In genomic region chr1:151368000-151368744, GRCh38 we compare ENCODE assay signal across 31 cellular contexts. TPM values are rescaled to one million over a fixed set of nuclear protein-coding genes. Genes with fewer than 3 reads are reported as not detected.
DNase-seq lines count a peak whose midpoint lies in the region; ATAC-seq, FAIRE-seq and TF ChIP-seq lines count a peak whose summit lies in the region.
"Had no signal": no experiment of that assay in that cellular context is flagged by ENCODE, and none has a peak within 500 bp of the region (broad histone marks: within the 10 kb centered on the region; RNA-seq: fewer than 3 reads in every experiment).

No MANE protein-coding gene starts in this region.

- H3K9me3 ChIP-seq in left ventricle myocardium inferior (replicated peaks) (no peaks in the 10 kb centered on the region), pancreas (no peaks in the 10 kb centered on the region)
- H3K9me3 ChIP-seq: ascending aorta, left lung, prostate gland had no signal

- intact Hi-C loops in left ventricle myocardium inferior (cut with micrococcal nuclease): no loop called here
- intact Hi-C loops in pancreas (cut with DNase I): no loop called here

- H3K27me3 ChIP-seq in left ventricle myocardium inferior (ENCODE audit: low read depth): no peaks in the 10 kb centered on the region
- no peaks in the 10 kb centered on the region for H3K27me3 ChIP-seq in pancreas
- H3K27me3 ChIP-seq: ascending aorta, BLaER1, left lung had no signal

- ATAC-seq in pancreas: no peak
- no peak for ATAC-seq in HG03280 (IDR thresholded peaks at IDR 0.05; ENCODE audit: unreplicated experiment)
- ATAC-seq in HG03442 (IDR thresholded peaks at IDR 0.05; ENCODE audit: unreplicated experiment): no peak
- ATAC-seq: left lung; stimulated activated naive CD8-positive, alpha-beta T cell treated with anti-CD3 and anti-CD28 coated beads, Interleukin-15, amount 100 ng/mL, for 72 hours; T-cell had no signal

- DNase-seq in cardiac fibroblast (ENCODE audit: low read depth in 2 of 2) (peak; percentile 11 to 20), left ventricle myocardium inferior (no peak), pancreas (peak in 4 of 6 donors; percentile 23 to 52 (median 44)), GM03348 (ENCODE audit: low spot score) (no peak), HuH-7 (ENCODE audit: low spot score) (no peak)
- DNase-seq: activated T-cell treated with anti-CD3 and anti-CD28 coated beads, Interleukin-2, amount 50 U/mL, for 48 hours; Caco-2; DND-41; effector CD4-positive, alpha-beta T cell; erythroblast; Kasumi-1; left lung; NCI-H1048; NCI-H187; nephron progenitor cell; SHP77 treated with DMSO at 0.1 percent for 48 hours; stimulated activated CD4-positive, alpha-beta T cell treated with anti-CD3 and anti-CD28 coated beads, Interleukin-4, amount 100 ng/mL, for 4 hours; stimulated activated naive CD8-positive, alpha-beta T cell treated with anti-CD3 and anti-CD28 coated beads, Interleukin-15, amount 100 ng/mL, for 72 hours; T-cell had no signal

- H3K4me3 ChIP-seq in cardiac fibroblast (replicated peaks in 1 of 2; ENCODE audit: low read depth in 2 of 2, low read length in 2 of 2): no peak overlapping the region
- H3K4me3 ChIP-seq in left ventricle myocardium inferior: no peak overlapping the region
- H3K4me3 ChIP-seq in pancreas: no peak overlapping the region
- H3K4me3 ChIP-seq: ascending aorta, BLaER1, left lung, prostate gland had no signal

- peaks cover 46% of the 10 kb centered on the region for H3K36me3 ChIP-seq in left ventricle myocardium inferior
- peaks cover 0 to 9% (median 0%) of the 10 kb centered on the region in 3 donors for H3K36me3 ChIP-seq in pancreas
- H3K36me3 ChIP-seq: BLaER1, prostate gland had no signal

- H3K27ac ChIP-seq in 22Rv1: peak overlapping the region; percentile 22; the same call in 1 of the 2 replicates
- peak overlapping the region; percentile 89 for H3K27ac ChIP-seq in left ventricle myocardium inferior (replicated peaks)
- no peak overlapping the region for H3K27ac ChIP-seq in pancreas
- H3K27ac ChIP-seq: ascending aorta, BLaER1, left lung, prostate gland had no signal

- no peak for FAIRE-seq in pancreas (lab: Jason Lieb, UNC)
- FAIRE-seq: GM12892, HTR-8/SVneo, TTC549 had no signal

- H3K4me1 ChIP-seq in left ventricle myocardium inferior: peaks cover 64% of the 10 kb centered on the region
- peaks cover 13 to 21% (median 15%) of the 10 kb centered on the region in 3 donors for H3K4me1 ChIP-seq in pancreas

- 56 to 57% methylated on average over 6 of the region's 6 CpGs for WGBS in pancreas, 2 donors

- TF ChIP-seq CTCF in 22Rv1 (IDR thresholded peaks at IDR 0.05) (no peak), cardiac fibroblast (IDR thresholded peaks at IDR 0.05; ENCODE audit: low read depth, low read length) (no peak), left ventricle myocardium inferior (IDR thresholded peaks at IDR 0.05; ENCODE audit: borderline replicate concordance) (no peak), pancreas (IDR thresholded peaks at IDR 0.05) (no peak)

RNA-seq across cellular contexts. Expression of gene SELENBP1, which starts 4.3 kb away (rescaled TPM):
- total RNA-seq in left ventricle myocardium inferior: 66.3 TPM
- total RNA-seq in pancreas: 10 to 100 TPM; 13.1 to 36.8 (median 25.2) TPM
- polyA plus RNA-seq in pancreas: 10 to 100 TPM; 53.6 to 93.0 TPM
- total RNA-seq: A673; activated CD8-positive, alpha-beta memory T cell treated with anti-CD3 and anti-CD28 coated beads for 36 hours; mononuclear cell had no signal

RNA-seq across cellular contexts. Expression of gene RFX5, which starts 21.1 kb away (rescaled TPM):
- 21.0 TPM for total RNA-seq in left ventricle myocardium inferior
- total RNA-seq in pancreas: 10 to 100 TPM in 3 of 6 donors, 1 to 10 TPM in 3; 5.6 to 34.2 (median 8.6) TPM
- polyA plus RNA-seq in pancreas: 1 to 10 TPM; 8.6 to 9.5 TPM

RNA-seq across cellular contexts. Expression of gene PSMB4, which starts 31.2 kb away (rescaled TPM):
- total RNA-seq in left ventricle myocardium inferior (186 TPM), pancreas (100 to 1,000 TPM in 3 of 6 donors, 10 to 100 TPM in 3; 61.9 to 106 (median 90.5) TPM)
- 100 to 1,000 TPM; 172 to 217 TPM for polyA plus RNA-seq in pancreas

RNA-seq across cellular contexts. Expression of gene PI4KB, which starts 41.0 kb away (rescaled TPM):
- total RNA-seq in left ventricle myocardium inferior (44.5 TPM), pancreas (10 to 100 TPM; 20.0 to 36.5 (median 24.1) TPM)
- 10 to 100 TPM; 33.3 to 44.2 TPM for polyA plus RNA-seq in pancreas

Comparison
In these comparisons a context has a peak if more than half of its experiments do, and no peak if none do; other contexts are left out.
1. H3K27ac ChIP-seq: peak in 22Rv1 (single experiment) and left ventricle myocardium inferior (single experiment); none in pancreas (0 of 4).
2. DNase-seq: peak in cardiac fibroblast (2 of 2) and pancreas (4 of 6); none in left ventricle myocardium inferior (single experiment), GM03348 (single experiment) and HuH-7 (single experiment).